In the genomic region with DNA sequence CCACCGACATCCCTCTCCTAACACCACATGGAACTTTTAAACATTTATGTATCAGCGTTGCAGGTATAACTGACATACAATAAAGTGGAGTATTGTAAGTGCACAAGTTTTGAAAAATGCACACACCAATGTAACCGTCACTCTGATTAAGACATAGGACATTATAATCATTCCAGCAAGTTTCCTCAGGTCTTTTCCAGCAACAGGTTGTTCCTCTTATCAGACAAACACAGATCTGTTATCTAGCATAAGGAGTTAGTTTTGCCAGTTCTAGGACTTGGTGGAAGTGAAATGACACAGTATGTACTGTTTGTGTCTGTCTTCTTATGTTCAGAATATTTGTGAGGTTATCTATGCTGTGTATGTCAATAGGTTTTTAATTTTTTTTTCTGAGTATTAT, we compare ENCODE assay signal across 5 cellular contexts.
"Had no signal": no experiment of that assay in that cellular context is flagged by ENCODE, and none has a peak within 500 bp of the region (broad histone marks: within the 10 kb centered on the region; RNA-seq: fewer than 3 reads in every experiment).

No MANE protein-coding gene starts in this region.

- H3K36me3 Mint-ChIP-seq: IgD-negative memory B cell had no signal

- H3K4me3 ChIP-seq: K562 had no signal

- H3K4me3 Mint-ChIP-seq: IgD-negative memory B cell had no signal

- H3K27me3 Mint-ChIP-seq: IgD-negative memory B cell had no signal

- H3K27ac ChIP-seq: HL-60 had no signal

- H3K27ac Mint-ChIP-seq: IgD-negative memory B cell had no signal

- DNase-seq: IMR-90, KBM-7 had no signal
